11 cellular contexts compared by ENCODE assay signal in the genomic region with DNA sequence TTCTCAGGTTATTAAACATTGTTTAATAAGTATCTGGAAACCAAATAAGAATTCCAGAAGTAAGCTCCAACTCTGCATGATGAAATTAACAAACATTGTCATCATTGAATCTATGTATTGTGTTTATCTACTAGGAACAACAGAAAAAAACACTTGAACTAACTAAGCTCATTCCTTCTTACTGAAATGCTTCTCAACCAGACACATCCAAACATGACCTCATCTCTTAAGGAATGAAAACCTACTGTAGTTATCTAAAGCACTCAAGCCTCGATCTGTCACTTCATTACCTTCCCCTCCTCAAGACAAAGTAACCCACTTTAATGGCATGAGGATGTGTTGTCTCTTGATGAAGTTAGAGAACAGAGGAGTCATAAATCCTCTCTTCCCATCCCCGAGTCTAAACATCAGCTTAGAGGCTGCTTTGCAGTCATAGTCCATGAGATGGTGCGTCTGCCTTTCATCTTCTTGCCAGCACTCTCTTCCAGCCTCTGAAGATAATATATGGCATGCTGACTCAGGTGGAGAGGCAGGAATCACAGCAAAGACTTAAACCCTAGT.
DNase-seq lines count a peak whose midpoint lies in the region; ATAC-seq, FAIRE-seq and TF ChIP-seq lines count a peak whose summit lies in the region.
"Had no signal": no experiment of that assay in that cellular context is flagged by ENCODE, and none has a peak within 500 bp of the region (broad histone marks: within the 10 kb centered on the region; RNA-seq: fewer than 3 reads in every experiment).

No MANE protein-coding gene starts in this region.

- H3K27me3 ChIP-seq in adipocyte (replicated peaks; ENCODE audit: control insufficient read depth, insufficient read depth, low read length), result no peaks in the 10 kb centered on the region
- H3K27me3 ChIP-seq in keratinocyte (ENCODE audit: control insufficient read depth, extremely low read depth, insufficient read depth, low read length), result no peaks in the 10 kb centered on the region
- no peaks in the 10 kb centered on the region for H3K27me3 ChIP-seq in thyroid gland
- H3K27me3 ChIP-seq: esophagus squamous epithelium had no signal

- TF ChIP-seq CTCF in keratinocyte (optimal IDR thresholded peaks at IDR 0.05 in 1 of 3, IDR thresholded peaks at IDR 0.05 in 1 of 3, conservative IDR thresholded peaks at IDR 0.05 in 1 of 3; ENCODE audit: extremely low read depth in 1 of 3, insufficient read depth in 2 of 3, low read length in 3 of 3) (no peak), thyroid gland (IDR thresholded peaks at IDR 0.05) (no peak)

- dilution Hi-C loops in keratinocyte (cut with MboI; ENCODE audit: extremely low pct_ligation_motif_present, low sequenced_read_pairs), result no loop called here

- DNase-seq in HCEC 1CT (peak; percentile 64), adipocyte (ENCODE audit: low read depth) (peak; percentile 70), keratinocyte (ENCODE audit: low read depth, low spot score) (no peak), thyroid gland (no peak)
- no peak for DNase-seq in effector CD8-positive, alpha-beta T cell (lab: John Stamatoyannopoulos, UW)
- DNase-seq: esophagus squamous epithelium, KBM-7, retina had no signal

- H3K4me3 ChIP-seq in adipocyte (ENCODE audit: low read length) (peak overlapping the region; percentile 19), keratinocyte (ENCODE audit: control insufficient read depth in 2 of 3, extremely low read depth in 1 of 3, insufficient read depth in 2 of 3, low read depth in 1 of 3, low read length in 3 of 3) (no peak overlapping the region), thyroid gland (replicated peaks in 1 of 3) (no peak overlapping the region)
- H3K4me3 ChIP-seq: esophagus squamous epithelium had no signal

- intact Hi-C loops in thyroid gland (cut with DNase I), result no loop called here

- H3K27ac ChIP-seq in keratinocyte (ENCODE audit: control insufficient read depth, insufficient read depth, low read length) (peak overlapping the region; percentile 24), thyroid gland (peak overlapping the region; percentile 60 to 92 (median 90))
- H3K27ac ChIP-seq: esophagus squamous epithelium had no signal

- H2AFZ ChIP-seq in keratinocyte (ENCODE audit: control insufficient read depth, low read length), result peak overlapping the region; percentile 35

- H3K79me2 ChIP-seq in keratinocyte (ENCODE audit: control insufficient read depth, insufficient read depth, low read length), result no peaks in the 10 kb centered on the region

- no peaks in the 10 kb centered on the region for H3K9me3 ChIP-seq in adipocyte (ENCODE audit: control insufficient read depth, low read length)
- no peaks in the 10 kb centered on the region for H3K9me3 ChIP-seq in keratinocyte (ENCODE audit: control insufficient read depth, low read depth, low read length)
- H3K9me3 ChIP-seq in thyroid gland, result no peaks in the 10 kb centered on the region
- H3K9me3 ChIP-seq: esophagus squamous epithelium had no signal

- no peaks in the 10 kb centered on the region for H3K9me1 ChIP-seq in keratinocyte (ENCODE audit: control insufficient read depth, extremely low read depth, insufficient read depth, low read length)

- no peak for ATAC-seq in GM21360 (IDR thresholded peaks at IDR 0.05; ENCODE audit: unreplicated experiment)
- no peak for ATAC-seq in GM18517 (IDR thresholded peaks at IDR 0.05; ENCODE audit: unreplicated experiment)

- H3K36me3 ChIP-seq in adipocyte (ENCODE audit: control insufficient read depth, insufficient read depth, low read length, severe bottlenecking) (peaks cover 19% of the 10 kb centered on the region), keratinocyte (ENCODE audit: control insufficient read depth in 2 of 2, extremely low read depth in 1 of 2, insufficient read depth in 2 of 2, low read length in 2 of 2) (no peaks in the 10 kb centered on the region), thyroid gland (no peaks in the 10 kb centered on the region)

- H3K9ac ChIP-seq in adipocyte (ENCODE audit: low read length), result peak overlapping the region; percentile 79
- no peak overlapping the region for H3K9ac ChIP-seq in keratinocyte (ENCODE audit: control insufficient read depth, extremely low read depth, insufficient read depth, low read length)

- FAIRE-seq in keratinocyte (lab: Jason Lieb, UNC), result peak; percentile 91
- FAIRE-seq: H1 had no signal

- H3K4me1 ChIP-seq in adipocyte (ENCODE audit: control insufficient read depth, insufficient read depth, low read length) (peaks cover 77% of the 10 kb centered on the region), keratinocyte (ENCODE audit: control insufficient read depth, extremely low read depth, insufficient read depth, low read length) (peaks cover 53% of the 10 kb centered on the region), thyroid gland (peaks cover 52 to 68% of the 10 kb centered on the region in 2 donors)

- no peaks in the 10 kb centered on the region for H4K20me1 ChIP-seq in keratinocyte (ENCODE audit: control insufficient read depth, extremely low read depth, insufficient read depth, low read length)

- peak overlapping the region; percentile 29 for H3K4me2 ChIP-seq in keratinocyte (ENCODE audit: control insufficient read depth, extremely low read depth, insufficient read depth, low read depth, low read length)

- no peak for TF ChIP-seq POLR2A in thyroid gland (IDR thresholded peaks at IDR 0.05)

- 52 to 60% methylated on average over 3 of the region's 3 CpGs for WGBS in thyroid gland, 2 donors

Comparison
In these comparisons a context has a peak if more than half of its experiments do, and no peak if none do; other contexts are left out.
1. DNase-seq: peak in HCEC 1CT (single experiment) and adipocyte (single experiment); none in keratinocyte (single experiment), thyroid gland (0 of 2) and effector CD8-positive, alpha-beta T cell (single experiment).